24 cellular contexts compared by ENCODE assay signal in genomic region chr7:15977663-15978062, GRCh38.
DNase-seq lines count a peak whose midpoint lies in the region; ATAC-seq, FAIRE-seq and TF ChIP-seq lines count a peak whose summit lies in the region.
"Had no signal": no experiment of that assay in that cellular context is flagged by ENCODE, and none has a peak within 500 bp of the region (broad histone marks: within the 10 kb centered on the region; RNA-seq: fewer than 3 reads in every experiment).

No MANE protein-coding gene starts in this region.

- H3K4me2 ChIP-seq in Loucy (ENCODE audit: low read depth, low read length, poor library complexity, severe bottlenecking), result peak overlapping the region; percentile 42

- H3K27me3 ChIP-seq in Loucy (ENCODE audit: insufficient read depth, low read length, poor library complexity, severe bottlenecking), result no peaks in the 10 kb centered on the region
- H3K27me3 ChIP-seq: MG63, thyroid gland had no signal

- H4K20me1 ChIP-seq in Loucy (ENCODE audit: insufficient read depth, low read length, poor library complexity, severe bottlenecking), result no peaks in the 10 kb centered on the region

- H2AFZ ChIP-seq in Loucy (ENCODE audit: low read length), result peak overlapping the region; percentile 11; the same call in 1 of the 2 replicates

- TF ChIP-seq CTCF in Loucy (conservative IDR thresholded peaks at IDR 0.05; ENCODE audit: low read length) (no peak), astrocyte of the spinal cord (IDR thresholded peaks at IDR 0.05; ENCODE audit: low read depth, low read length) (no peak)

- H3K4me3 ChIP-seq in Loucy (ENCODE audit: low read length, poor library complexity, severe bottlenecking), result no peak overlapping the region
- no peak overlapping the region for H3K4me3 ChIP-seq in astrocyte of the spinal cord (ENCODE audit: low read depth, low read length)
- H3K4me3 ChIP-seq: coronary artery, MG63, prostate gland, thyroid gland had no signal

- peak; percentile 83 for DNase-seq in ELR (ENCODE audit: low read depth)
- peak; percentile 57 for DNase-seq in astrocyte of the spinal cord (ENCODE audit: low read depth, low spot score)
- DNase-seq in iris pigment epithelial cell (ENCODE audit: low read depth), result peak; percentile 52
- no peak for DNase-seq in sciatic nerve (ENCODE audit: low spot score)
- DNase-seq in DMS53 treated with DMSO at 0.1 percent for 48 hours (lab: John Stamatoyannopoulos, UW; ENCODE audit: unreplicated experiment), result no peak
- DNase-seq in urothelium cell line (ENCODE audit: low spot score), result no peak
- DNase-seq in islet precursor cell, result no peak
- DNase-seq: activated CD4-positive, CD25-positive, alpha-beta regulatory T cell treated with anti-CD3 and anti-CD28 coated beads, Interleukin-2, amount 50 U/mL, for 72 hours; activated gamma-delta T cell; aorta; BE2C; mesendoderm; MG63; NCI-H446; NK-92 treated with Interleukin-12 subunit alpha and Interleukin-12 subunit beta, amount 100 ng/mL, for 24 hours; Right ventricle myocardium superior; stimulated activated naive B cell treated with anti-CD40 and anti-IgM and Interleukin-4, amounts not matched to agents 10 μg/mL and 1 μg/mL and 100 μg/mL, for 72 hours; thyroid gland had no signal

- H3K9ac ChIP-seq in Loucy (ENCODE audit: low read depth, low read length, poor library complexity, severe bottlenecking), result no peak overlapping the region

- intact Hi-C loops in sciatic nerve (cut with DNase I), result no loop called here

- no peak for FAIRE-seq in urothelium cell line (lab: Jason Lieb, UNC)
- FAIRE-seq: HTR-8/SVneo, keratinocyte had no signal

- no peaks in the 10 kb centered on the region for H3K79me2 ChIP-seq in Loucy (ENCODE audit: insufficient read depth, low read length)

- peaks cover 38% of the 10 kb centered on the region for H3K4me1 ChIP-seq in Loucy (ENCODE audit: insufficient read depth, low read length, poor library complexity, severe bottlenecking)
- H3K4me1 ChIP-seq: BE2C, prostate gland, thyroid gland had no signal

- H3K36me3 ChIP-seq in Loucy (ENCODE audit: insufficient read depth, low read length), result no peaks in the 10 kb centered on the region
- H3K36me3 ChIP-seq: BE2C, MG63, prostate gland, thyroid gland had no signal

- H3K9me2 ChIP-seq in Loucy (replicated peaks; ENCODE audit: low read depth, low read length), result no peaks in the 10 kb centered on the region

- no peaks in the 10 kb centered on the region for H3K9me3 ChIP-seq in Loucy (ENCODE audit: insufficient read depth, low read depth, low read length)
- H3K9me3 ChIP-seq: BE2C, MG63, prostate gland, thyroid gland had no signal

- ATAC-seq in sciatic nerve, result no peak
- ATAC-seq: natural killer cell treated with Interleukin-12 subunit alpha and Interleukin-12 subunit beta and Interleukin-15 and Interleukin-18, amount 100 ng/mL, for 72 hours; stimulated activated naive B cell treated with anti-CD40 and anti-IgM and Interleukin-4, amounts not matched to agents 10 μg/mL and 1 μg/mL and 100 μg/mL, for 72 hours had no signal

- in situ Hi-C loops in astrocyte of the spinal cord (cut with HindIII; ENCODE audit: low sequenced_read_pairs), result no loop called here

- H3F3A ChIP-seq in Loucy (ENCODE audit: low read depth), result 0 out of 2 replicates have a peak, but pooled peaks cover 3% of the 10 kb centered on the region

Comparison
In these comparisons a context has a peak if more than half of its experiments do, and no peak if none do; other contexts are left out.
1. DNase-seq: peak in ELR (single experiment), astrocyte of the spinal cord (single experiment) and iris pigment epithelial cell (single experiment); none in sciatic nerve (single experiment), DMS53 treated with DMSO at 0.1 percent for 48 hours (single experiment), urothelium cell line (single experiment) and islet precursor cell (single experiment).